In genomic region chr19:58097783-58098681, GRCh38 we compare ENCODE assay signal across 8 cellular contexts. TPM values are rescaled to one million over a fixed set of nuclear protein-coding genes. Genes with fewer than 3 reads are reported as not detected.
DNase-seq lines count a peak whose midpoint lies in the region; ATAC-seq and TF ChIP-seq lines count a peak whose summit lies in the region.

ZSCAN18 (minus strand) TSS chr19:58098231; CDS start chr19:58090267, 7,964 bp downstream.

- H3K27me3 ChIP-seq in OCI-LY3 (ENCODE audit: low read depth, low read length) (no peaks in the 10 kb centered on the region), fibroblast of lung (ENCODE audit: control insufficient read depth, insufficient read depth, low read length) (no peaks in the 10 kb centered on the region)

- TF ChIP-seq CTCF in GM12864 (IDR thresholded peaks at IDR 0.05; ENCODE audit: low read depth, low read length, missing control alignments) (no peak), OCI-LY3 (IDR thresholded peaks at IDR 0.05; ENCODE audit: low read depth, low read length) (no peak), fibroblast of lung (conservative IDR thresholded peaks at IDR 0.05 in 1 of 2, IDR thresholded peaks at IDR 0.05 in 1 of 2; ENCODE audit: low read depth in 1 of 2, low read length in 2 of 2) (no peak)

- H3K9ac ChIP-seq in OCI-LY3 (ENCODE audit: low read length) = peak within 1 kb of the TSS; percentile 59; the same call in 1 of the 2 replicates
- H3K9ac ChIP-seq in fibroblast of lung (ENCODE audit: insufficient read depth, low read length) = peak within 1 kb of the TSS; percentile 87

- peaks cover 0 to 22% (median 12%) of the 10 kb centered on the region in 7 donors for H3K9me3 Mint-ChIP-seq in naive B cell

- no peaks in the 10 kb centered on the region for H3K79me2 ChIP-seq in OCI-LY3 (ENCODE audit: low read length)
- no peaks in the 10 kb centered on the region for H3K79me2 ChIP-seq in fibroblast of lung (ENCODE audit: control insufficient read depth, insufficient read depth, low read length)

- peaks cover 30% of the 10 kb centered on the region for H3K9me3 ChIP-seq in OCI-LY3 (ENCODE audit: insufficient read depth, low read length)
- peaks cover 2% of the 10 kb centered on the region for H3K9me3 ChIP-seq in fibroblast of lung (ENCODE audit: control insufficient read depth, insufficient read depth, low read depth, low read length)

- ATAC-seq in HG03378 (IDR thresholded peaks at IDR 0.05; ENCODE audit: unreplicated experiment) = peak; percentile 81
- peak; percentile 87 for ATAC-seq in naive B cell (ENCODE audit: low read depth in 2 of 2)
- ATAC-seq in HG02884 (IDR thresholded peaks at IDR 0.05; ENCODE audit: unreplicated experiment) = no peak

- H3K27me3 Mint-ChIP-seq in naive B cell = no peaks in the 10 kb centered on the region

- H3K4me3 Mint-ChIP-seq in naive B cell = peak within 1 kb of the TSS; percentile 84 to 96 (median 94)

- peak within 1 kb of the TSS; percentile 46 for H3K4me3 ChIP-seq in GM12864 (ENCODE audit: low read depth, low read length)
- peak within 1 kb of the TSS; percentile 82 for H3K4me3 ChIP-seq in OCI-LY3 (ENCODE audit: low read length)
- H3K4me3 ChIP-seq in fibroblast of lung (replicated peaks in 1 of 4; ENCODE audit: control extremely low read depth in 1 of 4, insufficient read depth in 1 of 4, low read depth in 3 of 4, low read length in 4 of 4) = peak within 1 kb of the TSS; percentile 66 to 95 (median 80)

- H3K27ac ChIP-seq in OCI-LY3 (ENCODE audit: low read length) (no peak within 1 kb of the TSS), fibroblast of lung (ENCODE audit: insufficient read depth, low read length) (peak within 1 kb of the TSS; percentile 90)

- H3K4me1 Mint-ChIP-seq in naive B cell = peaks cover 28 to 41% (median 31%) of the 10 kb centered on the region in 3 donors

- H3K36me3 Mint-ChIP-seq in naive B cell = peaks cover 8 to 23% of the 10 kb centered on the region in 2 donors

- DNase-seq in GM12864 (ENCODE audit: low read depth) = peak; percentile 42
- peak; percentile 89 to 92 for DNase-seq in activated T-helper 1 cell treated with anti-CD3 and anti-CD28 coated beads, Interleukin-2, amount 50 U/mL, for 16 hours (ENCODE audit: low read depth in 1 of 2, low spot score in 1 of 2)
- DNase-seq in fibroblast of lung (ENCODE audit: low read depth in 2 of 2) = peak; percentile 92 to 96
- peak; percentile 100 for DNase-seq in naive B cell
- peak; percentile 94 for DNase-seq in stimulated activated CD8-positive, alpha-beta memory T cell treated with anti-CD3 and anti-CD28 coated beads, Interleukin-7, amount 100 ng/mL, for 4 hours (ENCODE audit: low read depth in 2 of 2)

- H3K36me3 ChIP-seq in OCI-LY3 (replicated peaks; ENCODE audit: low read depth, low read length) (peaks cover 9% of the 10 kb centered on the region), fibroblast of lung (ENCODE audit: control insufficient read depth, insufficient read depth, low read length) (no peaks in the 10 kb centered on the region)

- H2AFZ ChIP-seq in OCI-LY3 (ENCODE audit: low read depth, low read length) (peak within 1 kb of the TSS; percentile 77), fibroblast of lung (ENCODE audit: low read length) (peak within 1 kb of the TSS; percentile 54)

- H3K4me2 ChIP-seq in OCI-LY3 (ENCODE audit: low read length) (peak within 1 kb of the TSS; percentile 40), fibroblast of lung (ENCODE audit: extremely low read depth, insufficient read depth, low read length) (peak within 1 kb of the TSS; percentile 84)

- H4K20me1 ChIP-seq in OCI-LY3 (ENCODE audit: insufficient read depth, low read length) (no peaks in the 10 kb centered on the region), fibroblast of lung (ENCODE audit: control insufficient read depth, extremely low read depth, insufficient read depth, low read length) (no peaks in the 10 kb centered on the region)

- no peaks in the 10 kb centered on the region for H3K4me1 ChIP-seq in OCI-LY3 (ENCODE audit: low read length)
- no peaks in the 10 kb centered on the region for H3K4me1 ChIP-seq in fibroblast of lung (ENCODE audit: control insufficient read depth, extremely low read depth, insufficient read depth, low read length)

- peak within 1 kb of the TSS; percentile 100 for H3K27ac Mint-ChIP-seq in naive B cell

RNA-seq across cellular contexts. Expression of gene ZSCAN18, which starts in this region (rescaled TPM):
- total RNA-seq in fibroblast of lung = 51.6 and 71.0 TPM in 2 replicates
- 13.6 and 17.6 TPM in 2 replicates for polyA plus RNA-seq in fibroblast of lung
- polyA plus RNA-seq in fibroblast of lung (2012) = 23.7 and 29.2 TPM in 2 replicates
- 16.5 and 21.6 TPM in 2 replicates for polyA minus RNA-seq in fibroblast of lung (ENCODE audit: low replicate concordance)
- 10 to 100 TPM; 22.2 to 39.2 (median 36.7) TPM for polyA plus RNA-seq in naive B cell (ENCODE audit: low read depth in 6 of 6)

Comparison
In these comparisons a context has a peak if more than half of its experiments do, and no peak if none do; other contexts are left out.
1. DNase-seq: peak in every context shown above with its lines; median percentile 100 in naive B cell; 94 in fibroblast of lung; 94 in stimulated activated CD8-positive, alpha-beta memory T cell treated with anti-CD3 and anti-CD28 coated beads, Interleukin-7, amount 100 ng/mL, for 4 hours; 90 in activated T-helper 1 cell treated with anti-CD3 and anti-CD28 coated beads, Interleukin-2, amount 50 U/mL, for 16 hours; 42 in GM12864.